13 cellular contexts compared by ENCODE assay signal in genomic region chr3:11480663-11481298, GRCh38.
DNase-seq lines count a peak whose midpoint lies in the region; ATAC-seq and TF ChIP-seq lines count a peak whose summit lies in the region.
"Had no signal": no experiment of that assay in that cellular context is flagged by ENCODE, and none has a peak within 500 bp of the region (broad histone marks: within the 10 kb centered on the region; RNA-seq: fewer than 3 reads in every experiment).

No MANE protein-coding gene starts in this region.

- H3K79me2 ChIP-seq in hepatocyte, result no peaks in the 10 kb centered on the region

- H3K27ac Mint-ChIP-seq in stimulated activated naive B cell treated with anti-CD40 and anti-IgM and Interleukin-4, amounts not matched to agents 10 μg/mL and 1 μg/mL and 100 μg/mL, for 72 hours, result no peak overlapping the region

- no peaks in the 10 kb centered on the region for H3K4me1 Mint-ChIP-seq in stimulated activated naive B cell treated with anti-CD40 and anti-IgM and Interleukin-4, amounts not matched to agents 10 μg/mL and 1 μg/mL and 100 μg/mL, for 72 hours

- peaks cover 49% of the 10 kb centered on the region for H3K4me1 ChIP-seq in hepatocyte (ENCODE audit: insufficient read depth)
- H3K4me1 ChIP-seq in stomach, result peaks cover 44 to 80% (median 56%) of the 10 kb centered on the region in 4 donors

- H3K27ac ChIP-seq in hepatocyte, result peak overlapping the region; percentile 71
- peak overlapping the region; percentile 67 to 87 (median 79) for H3K27ac ChIP-seq in stomach
- H3K27ac ChIP-seq: SJCRH30 had no signal

- H3K27me3 Mint-ChIP-seq in stimulated activated naive B cell treated with anti-CD40 and anti-IgM and Interleukin-4, amounts not matched to agents 10 μg/mL and 1 μg/mL and 100 μg/mL, for 72 hours, result no peaks in the 10 kb centered on the region

- H4K20me1 ChIP-seq in hepatocyte (ENCODE audit: insufficient read depth, poor library complexity, severe bottlenecking), result no peaks in the 10 kb centered on the region

- peaks cover 4 to 6% of the 10 kb centered on the region in 2 donors for H3K36me3 Mint-ChIP-seq in stimulated activated naive B cell treated with anti-CD40 and anti-IgM and Interleukin-4, amounts not matched to agents 10 μg/mL and 1 μg/mL and 100 μg/mL, for 72 hours

- TF ChIP-seq CTCF in hepatocyte (IDR thresholded peaks at IDR 0.05; ENCODE audit: poor library complexity) (no peak), stomach (IDR thresholded peaks at IDR 0.05) (no peak)

- no peaks in the 10 kb centered on the region for H3K9me3 ChIP-seq in hepatocyte (ENCODE audit: low read depth)
- H3K9me3 ChIP-seq in stomach, result no peaks in the 10 kb centered on the region
- H3K9me3 ChIP-seq: SJCRH30 had no signal

- no peak overlapping the region for H2AFZ ChIP-seq in hepatocyte

- H3K27me3 ChIP-seq in hepatocyte, result no peaks in the 10 kb centered on the region
- no peaks in the 10 kb centered on the region for H3K27me3 ChIP-seq in stomach
- H3K27me3 ChIP-seq: SJCRH30 had no signal

- intact Hi-C loops in stomach (cut with DNase I; ENCODE audit: low total_unique reads), result no loop called here

- ATAC-seq in stimulated activated naive B cell treated with anti-CD40 and anti-IgM and Interleukin-4, amounts not matched to agents 10 μg/mL and 1 μg/mL and 100 μg/mL, for 72 hours (replicated peaks), result no peak
- no peak for ATAC-seq in GM19463 (IDR thresholded peaks at IDR 0.05; ENCODE audit: unreplicated experiment)

- H3K9me3 Mint-ChIP-seq in stimulated activated naive B cell treated with anti-CD40 and anti-IgM and Interleukin-4, amounts not matched to agents 10 μg/mL and 1 μg/mL and 100 μg/mL, for 72 hours, result peaks cover 0 to 2% of the 10 kb centered on the region in 2 donors

- DNase-seq in HuH-7.5 (ENCODE audit: low spot score) (peak; percentile 85), SHP77 (lab: John Stamatoyannopoulos, UW) (peak; percentile 48 to 61), hepatocyte (ENCODE audit: low spot score) (peak; percentile 35), stomach (peak; percentile 48), foreskin melanocyte (no peak), retina (no peak)
- DNase-seq in stimulated activated naive B cell treated with anti-CD40 and anti-IgM and Interleukin-4, amounts not matched to agents 10 μg/mL and 1 μg/mL and 100 μg/mL, for 72 hours, result no peak
- DNase-seq: activated CD4-positive, alpha-beta T cell treated with anti-CD3 and anti-CD28 coated beads for 1 hour; central memory CD4-positive, alpha-beta T cell; COR-L47; posterior cingulate gyrus; SJCRH30 had no signal

- no peak overlapping the region for H3K4me3 Mint-ChIP-seq in stimulated activated naive B cell treated with anti-CD40 and anti-IgM and Interleukin-4, amounts not matched to agents 10 μg/mL and 1 μg/mL and 100 μg/mL, for 72 hours

- H3K4me2 ChIP-seq in hepatocyte, result peak overlapping the region; percentile 16

- TF ChIP-seq EP300 in stomach (IDR thresholded peaks at IDR 0.05), result no peak

- no peaks in the 10 kb centered on the region for H3K36me3 ChIP-seq in hepatocyte (replicated peaks; ENCODE audit: insufficient read depth, low read depth)
- H3K36me3 ChIP-seq in stomach, result no peaks in the 10 kb centered on the region
- H3K36me3 ChIP-seq: SJCRH30 had no signal

- no peaks in the 10 kb centered on the region for H3K9me2 ChIP-seq in hepatocyte (replicated peaks; ENCODE audit: insufficient read depth)

- no peak for TF ChIP-seq POLR2A in stomach (IDR thresholded peaks at IDR 0.05)

- H3K4me3 ChIP-seq in hepatocyte (no peak overlapping the region), stomach (no peak overlapping the region)
- H3K4me3 ChIP-seq: SJCRH30 had no signal

- WGBS in hepatocyte (ENCODE audit: low lambda C conversion rate, missing lambda C conversion rate), result 49% methylated on average over 7 of the region's 7 CpGs
- WGBS in stomach, 5 donors, result 20 to 42% (median 34%) methylated on average over 7 of the region's 7 CpGs

Comparison
In these comparisons a context has a peak if more than half of its experiments do, and no peak if none do; other contexts are left out.
1. DNase-seq: peak in HuH-7.5 (single experiment), SHP77 (2 of 2), hepatocyte (single experiment) and stomach (single experiment); none in stimulated activated naive B cell treated with anti-CD40 and anti-IgM and Interleukin-4, amounts not matched to agents 10 μg/mL and 1 μg/mL and 100 μg/mL, for 72 hours (single experiment), foreskin melanocyte (single experiment) and retina (single experiment).